Comparison of ENCODE assay signal across 8 cellular contexts in the genomic region with DNA sequence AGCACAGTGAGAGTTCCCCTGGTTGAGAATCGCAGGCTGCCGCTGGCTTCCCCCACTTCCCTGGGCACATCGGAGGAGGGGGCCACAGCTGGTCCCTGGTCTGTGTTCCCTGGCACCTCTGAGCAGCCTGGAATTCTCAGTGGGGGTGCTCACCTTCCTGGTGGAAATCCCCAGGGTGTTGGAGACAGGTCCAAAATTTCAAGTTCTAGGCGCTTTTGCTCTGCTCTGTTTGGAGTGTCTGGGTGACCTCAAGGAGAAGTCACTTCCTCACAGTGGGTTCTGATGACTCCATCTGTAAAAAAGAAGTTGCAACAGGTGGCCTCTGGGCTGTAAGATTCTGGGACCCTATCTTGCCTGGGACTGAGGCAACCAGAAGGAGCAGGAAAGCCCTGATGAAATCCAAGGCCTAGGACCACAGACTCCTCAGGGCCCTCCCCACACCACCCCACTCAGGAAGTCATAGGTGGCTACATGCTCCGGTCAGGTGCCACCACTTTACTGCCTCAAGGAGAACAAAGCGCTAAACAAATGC. TPM values are rescaled to one million over a fixed set of nuclear protein-coding genes. Genes with fewer than 3 reads are reported as not detected.
DNase-seq lines count a peak whose midpoint lies in the region; ATAC-seq and TF ChIP-seq lines count a peak whose summit lies in the region.

A gene with protein sequence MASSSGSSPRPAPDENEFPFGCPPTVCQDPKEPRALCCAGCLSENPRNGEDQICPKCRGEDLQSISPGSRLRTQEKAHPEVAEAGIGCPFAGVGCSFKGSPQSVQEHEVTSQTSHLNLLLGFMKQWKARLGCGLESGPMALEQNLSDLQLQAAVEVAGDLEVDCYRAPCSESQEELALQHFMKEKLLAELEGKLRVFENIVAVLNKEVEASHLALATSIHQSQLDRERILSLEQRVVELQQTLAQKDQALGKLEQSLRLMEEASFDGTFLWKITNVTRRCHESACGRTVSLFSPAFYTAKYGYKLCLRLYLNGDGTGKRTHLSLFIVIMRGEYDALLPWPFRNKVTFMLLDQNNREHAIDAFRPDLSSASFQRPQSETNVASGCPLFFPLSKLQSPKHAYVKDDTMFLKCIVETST (minus strand): TSS at position 400 of the 532 bp plus-strand sequence. CDS start 721 bp downstream, outside the sequence.

- POLR2A ChIA-PET in T-cell (lab: Charles Lee): interaction anchor here (0.6 to 2.3 kb wide), 4 partner anchors 10 to 84 kb away, joined by 3 to 8 read pairs (median 4); a partner anchor contains a TSS

- no peak within 1 kb of the TSS for H3K4me3 ChIP-seq in hepatocyte
- peak within 1 kb of the TSS; percentile 72 for H3K4me3 ChIP-seq in upper lobe of right lung

- no peaks in the 10 kb centered on the region for H4K20me1 ChIP-seq in hepatocyte (ENCODE audit: insufficient read depth, poor library complexity, severe bottlenecking)

- no peaks in the 10 kb centered on the region for H3K79me2 ChIP-seq in hepatocyte

- no peaks in the 10 kb centered on the region for H3K27me3 ChIP-seq in hepatocyte
- no peaks in the 10 kb centered on the region for H3K27me3 ChIP-seq in upper lobe of right lung

- no peaks in the 10 kb centered on the region for H3K9me2 ChIP-seq in hepatocyte (replicated peaks; ENCODE audit: insufficient read depth)

- H3K4me1 Mint-ChIP-seq in T-cell: peaks cover 89 to 90% (median 90%) of the 10 kb centered on the region in 3 donors

- TF ChIP-seq CTCF in hepatocyte (IDR thresholded peaks at IDR 0.05; ENCODE audit: poor library complexity) (no peak), upper lobe of right lung (IDR thresholded peaks at IDR 0.05) (no peak)

- intact Hi-C loops in upper lobe of right lung (cut with DNase I): no loop called here

- H3K9me3 ChIP-seq in hepatocyte (ENCODE audit: low read depth) (no peaks in the 10 kb centered on the region), upper lobe of right lung (no peaks in the 10 kb centered on the region)

- no peak within 1 kb of the TSS for H2AFZ ChIP-seq in hepatocyte

- WGBS in hepatocyte (ENCODE audit: low lambda C conversion rate, missing lambda C conversion rate): 92% methylated on average over 6 of the region's 6 CpGs

- ATAC-seq in activated CD4-positive, CD25-positive, alpha-beta regulatory T cell treated with anti-CD3 and anti-CD28 coated beads, Interleukin-2, amount 50 U/mL, for 24 hours: peak; percentile 18 to 31
- ATAC-seq in HG03045 (IDR thresholded peaks at IDR 0.05; ENCODE audit: unreplicated experiment) (peak; percentile 19), T-cell (replicated peaks in 1 of 4) (peak; percentile 26 to 40 (median 34)), upper lobe of right lung (no peak)

- no peaks in the 10 kb centered on the region for H3K36me3 ChIP-seq in hepatocyte (replicated peaks; ENCODE audit: insufficient read depth, low read depth)
- H3K36me3 ChIP-seq in upper lobe of right lung: no peaks in the 10 kb centered on the region

- peak within 1 kb of the TSS; percentile 94 to 96 (median 95) for H3K4me3 Mint-ChIP-seq in T-cell

- peak within 1 kb of the TSS; percentile 72 for H3K27ac ChIP-seq in hepatocyte
- H3K27ac ChIP-seq in upper lobe of right lung: peak within 1 kb of the TSS; percentile 95

- CTCF ChIA-PET in T-cell (lab: Charles Lee): interaction anchor here (0.6 to 3.7 kb wide), 5 partner anchors 10 to 58 kb away, joined by 3 to 15 read pairs (median 9); no protein-coding TSS in a partner anchor

- no peak for DNase-seq in activated CD4-positive, CD25-positive, alpha-beta regulatory T cell (lab: John Stamatoyannopoulos, UW)
- DNase-seq in T-cell (peak in 5 of 34 experiments; percentile 14 to 46 (median 39)), hepatocyte (ENCODE audit: low spot score) (no peak), upper lobe of right lung (no peak), NCI-H524 treated with DMSO at 0.1 percent for 48 hours (lab: John Stamatoyannopoulos, UW) (no peak), SW480 (ENCODE audit: low spot score) (no peak)

- peak within 1 kb of the TSS; percentile 98 to 99 for H3K27ac Mint-ChIP-seq in T-cell

- H3K4me1 ChIP-seq in hepatocyte (ENCODE audit: insufficient read depth) (peaks cover 28% of the 10 kb centered on the region), upper lobe of right lung (peaks cover 31% of the 10 kb centered on the region)

- H3K4me2 ChIP-seq in hepatocyte: peak within 1 kb of the TSS; percentile 21

- H3K27me3 Mint-ChIP-seq in T-cell: no peaks in the 10 kb centered on the region

- H3K9me3 Mint-ChIP-seq in T-cell: no peaks in the 10 kb centered on the region

- H3K36me3 Mint-ChIP-seq in T-cell: peaks cover 34% of the 10 kb centered on the region

RNA-seq across cellular contexts. Expression of the gene that starts here (rescaled TPM):
- total RNA-seq in T-cell (100 to 1,000 TPM in 3 of 5 donors, 10 to 100 TPM in 2; 67.6 to 170 (median 157) TPM), hepatocyte (4.0 and 5.4 TPM in 2 replicates), upper lobe of right lung (6.0 TPM)
- 2.2 and 3.3 TPM in 2 replicates for polyA plus RNA-seq in hepatocyte
